Comparison of ENCODE assay signal across 8 cellular contexts in genomic region chr3:125055165-125055912, GRCh38.
DNase-seq lines count a peak whose midpoint lies in the region; ATAC-seq and TF ChIP-seq lines count a peak whose summit lies in the region.

No MANE protein-coding gene starts in this region.

- POLR2A ChIA-PET in HEK293 (lab: Yijun Ruan, JAX) = no interaction called here

- H3K27ac ChIP-seq in HEK293 (ENCODE audit: extremely low read depth, low read depth, low read length) = peak overlapping the region; percentile 75; the same call in 1 of the 2 replicates
- H3K27ac ChIP-seq in layer of hippocampus (ENCODE audit: low read depth, low read length) = peak overlapping the region; percentile 67

- ATAC-seq in stimulated activated naive CD8-positive, alpha-beta T cell treated with anti-CD3 and anti-CD28 coated beads, Interleukin-15, Interleukin-2, amounts not matched to agents 100 U/mL and 50 U/mL, for 24 hours = peak; percentile 4

- CTCF ChIA-PET in HEK293 (lab: Yijun Ruan, JAX) = no interaction called here

- in situ Hi-C loops in GM13977 (cut with MboI; ENCODE audit: low pct_unique_long_range_greater_than_20kb, low sequenced_read_pairs, unreplicated experiment) = no loop called here
- in situ Hi-C loops in astrocyte of the spinal cord (cut with HindIII; ENCODE audit: low sequenced_read_pairs) = no loop called here

- no peaks in the 10 kb centered on the region for H3K9me3 ChIP-seq in HEK293 (ENCODE audit: control insufficient read depth, insufficient read depth, low read depth, low read length)

- H3K4me3 ChIP-seq in HEK293 (ENCODE audit: low read depth, low read length) (peak overlapping the region; percentile 60), astrocyte of the spinal cord (ENCODE audit: low read depth, low read length) (peak overlapping the region; percentile 90)

- DNase-seq in GM13977 (ENCODE audit: low spot score) (peak; percentile 76), NCI-H2171 (lab: John Stamatoyannopoulos, UW) (peak; percentile 40), astrocyte of the spinal cord (ENCODE audit: low read depth, low spot score) (no peak), DMS114 treated with DMSO at 0.1 percent for 48 hours (lab: John Stamatoyannopoulos, UW; ENCODE audit: unreplicated experiment) (no peak), cerebellar nuclear complex (lab: John Stamatoyannopoulos, UW) (no peak)
- peak; percentile 44 for DNase-seq in stimulated activated naive CD8-positive, alpha-beta T cell treated with anti-CD3 and anti-CD28 coated beads, Interleukin-15, Interleukin-2, amounts not matched to agents 100 U/mL and 50 U/mL, for 24 hours

- peaks cover 0 to 4% of the 10 kb centered on the region in 2 experiments; a peak in 1 of 3 replicates for H3K36me3 ChIP-seq in HEK293 (ENCODE audit: control insufficient read depth in 2 of 2, insufficient read depth in 1 of 2, low read length in 2 of 2)

- TF ChIP-seq CTCF in GM13977 (IDR thresholded peaks at IDR 0.05; ENCODE audit: extremely low read depth, insufficient read depth, missing control alignments) (peak; percentile 12), HEK293 (tag by site-specific recombination; IDR thresholded peaks at IDR 0.05) (no peak), astrocyte of the spinal cord (IDR thresholded peaks at IDR 0.05; ENCODE audit: low read depth, low read length) (no peak)

- H3K27me3 ChIP-seq in layer of hippocampus (ENCODE audit: control insufficient read depth, insufficient read depth, low read length) = no peaks in the 10 kb centered on the region

- H3K4me1 ChIP-seq in HEK293 (ENCODE audit: control insufficient read depth, insufficient read depth, low read length) = peaks cover 16% of the 10 kb centered on the region

TF ChIP-seq in HEK293, 187 proteins besides CTCF, POLR2A, EP300 and RAD21:
- TF ChIP-seq ZFHX2 (tag by site-specific recombination; conservative IDR thresholded peaks at IDR 0.05) (peak; percentile 72), ZBTB1 (tag by site-specific recombination; IDR thresholded peaks at IDR 0.05) (no peak), KLF10 (tag by site-specific recombination; IDR thresholded peaks at IDR 0.05) (peak; percentile 60; the same call in 1 of the 2 replicates), ZNF473 (tag by site-specific recombination; IDR thresholded peaks at IDR 0.05) (no peak), ZNF18 (tag by site-specific recombination; IDR thresholded peaks at IDR 0.05) (no peak), ZNF248 (tag by site-specific recombination; IDR thresholded peaks at IDR 0.05) (no peak), HIC1 (tag by site-specific recombination; IDR thresholded peaks at IDR 0.05) (no peak), GLIS1 (tag by site-specific recombination; IDR thresholded peaks at IDR 0.05) (peak; percentile 73), ZBTB8A (tag by site-specific recombination; IDR thresholded peaks at IDR 0.05) (no peak), ZNF501 (tag by site-specific recombination; IDR thresholded peaks at IDR 0.05) (no peak), ZNF24 (tag by site-specific recombination; IDR thresholded peaks at IDR 0.05) (no peak), ZBTB26 (tag by site-specific recombination; optimal IDR thresholded peaks at IDR 0.05) (peak; percentile 55), MZF1 (tag by site-specific recombination; IDR thresholded peaks at IDR 0.05; ENCODE audit: borderline replicate concordance) (no peak), ZNF19 (tag by site-specific recombination; IDR thresholded peaks at IDR 0.05; ENCODE audit: low read depth) (no peak), GLIS2 (tag by site-specific recombination; IDR thresholded peaks at IDR 0.05) (peak; percentile 57; the same call in 1 of the 2 replicates), ZNF433 (tag by site-specific recombination; IDR thresholded peaks at IDR 0.05; ENCODE audit: low read depth) (no peak), PATZ1 (tag by site-specific recombination; IDR thresholded peaks at IDR 0.05) (peak; percentile 35), ZIC2 (tag by site-specific recombination; IDR thresholded peaks at IDR 0.05) (peak; percentile 30; the same call in 1 of the 2 replicates), ZNF335 (tag by site-specific recombination; conservative IDR thresholded peaks at IDR 0.05) (0 out of 2 replicates have a peak, but pooled peaks have one; percentile 20), KLF9 (tag by site-specific recombination; IDR thresholded peaks at IDR 0.05; ENCODE audit: low read depth) (0 out of 2 replicates have a peak, but pooled peaks have one; percentile 25), ZNF707 (tag by site-specific recombination; IDR thresholded peaks at IDR 0.05) (no peak)

Comparison
In these comparisons a context has a peak if more than half of its experiments do, and no peak if none do; other contexts are left out.
1. DNase-seq: peak in GM13977 (single experiment), NCI-H2171 (single experiment) and stimulated activated naive CD8-positive, alpha-beta T cell treated with anti-CD3 and anti-CD28 coated beads, Interleukin-15, Interleukin-2, amounts not matched to agents 100 U/mL and 50 U/mL, for 24 hours (single experiment); none in astrocyte of the spinal cord (single experiment), DMS114 treated with DMSO at 0.1 percent for 48 hours (single experiment) and cerebellar nuclear complex (0 of 2).